Comparison of ENCODE assay signal across 8 cellular contexts in genomic region chr1:244796719-244797406, GRCh38. TPM values are rescaled to one million over a fixed set of nuclear protein-coding genes. Genes with fewer than 3 reads are reported as not detected.
DNase-seq lines count a peak whose midpoint lies in the region; ATAC-seq and TF ChIP-seq lines count a peak whose summit lies in the region.

No MANE protein-coding gene starts in this region.

- H3K9me3 Mint-ChIP-seq in WTC11, result peaks cover 3% of the 10 kb centered on the region; the same call in 1 of the 2 replicates

- H3K36me3 ChIP-seq in left lung, result no peaks in the 10 kb centered on the region

- ATAC-seq in WTC11, result peak; percentile 61
- ATAC-seq in left lung, result peak; percentile 93
- ATAC-seq in GM21367 (IDR thresholded peaks at IDR 0.05; ENCODE audit: unreplicated experiment), result no peak

- H3K4me1 ChIP-seq in left lung, result no peaks in the 10 kb centered on the region

- no peaks in the 10 kb centered on the region for H3K9me3 ChIP-seq in left lung

- DNase-seq in activated gamma-delta T cell treated with Interleukin-2 at 50 U/mL for 16 hours (peak; percentile 53), activated gamma-delta T cell (lab: John Stamatoyannopoulos, UW) (no peak), NCI-H2107 (lab: John Stamatoyannopoulos, UW) (peak; percentile 25), WTC11 (ENCODE audit: low spot score) (peak; percentile 66), cerebellar cortex (ENCODE audit: low spot score) (peak; percentile 79), left lung (no peak)
- DNase-seq in stimulated activated CD4-positive, alpha-beta T cell treated with anti-CD3 and anti-CD28 coated beads, TNF-alpha, amount 100 ng/mL, for 4 hours (ENCODE audit: low read depth in 3 of 3), result peak; percentile 9 to 27 (median 13)

- POLR2A ChIA-PET in WTC11 (lab: Charles Lee), result interaction anchor here (0.6 to 1.2 kb wide), 2 partner anchors 143 to 149 kb away, joined by 3 read pairs; no protein-coding TSS in a partner anchor

- H3K27me3 Mint-ChIP-seq in WTC11 (ENCODE audit: low read depth), result no peaks in the 10 kb centered on the region

- intact Hi-C loops in left lung (cut with DNase I), result loop anchor here in 1 of 2 donors (5.0 kb wide), 1 partner anchor 190 kb away; no protein-coding TSS in a partner anchor

- peak; percentile 79 for TF ChIP-seq CTCF in WTC11 (IDR thresholded peaks at IDR 0.05)
- TF ChIP-seq CTCF in left lung (IDR thresholded peaks at IDR 0.05), result peak; percentile 81 to 89

- H3K27ac ChIP-seq in left lung, result no peak overlapping the region

- H3K27ac Mint-ChIP-seq in WTC11, result no peak overlapping the region

- H3K27me3 ChIP-seq in left lung, result no peaks in the 10 kb centered on the region

- no peak overlapping the region for H3K4me3 ChIP-seq in left lung

- no peak overlapping the region for H3K4me3 Mint-ChIP-seq in WTC11

- CTCF ChIA-PET in WTC11 (lab: Charles Lee), result interaction anchor here (0.6 to 3.2 kb wide), 23 partner anchors 11 to 262 kb away, joined by 3 to 34 read pairs (median 3); no protein-coding TSS in a partner anchor

- H3K36me3 Mint-ChIP-seq in WTC11, result no peaks in the 10 kb centered on the region

- peaks cover 5% of the 10 kb centered on the region for H3K4me1 Mint-ChIP-seq in WTC11

TF ChIP-seq in WTC11, 78 proteins besides CTCF, POLR2A, EP300 and RAD21:
- TF ChIP-seq ZNF121 (CRISPR knock-in tag; IDR thresholded peaks at IDR 0.05), result peak; percentile 98
- TF ChIP-seq IRF2 (CRISPR knock-in tag; IDR thresholded peaks at IDR 0.05; ENCODE audit: borderline replicate concordance, low read depth), result no peak

RNA-seq across cellular contexts. Expression of gene COX20, which starts 38.6 kb away (rescaled TPM):
- total RNA-seq in WTC11 (2021), result 33.1 to 37.6 TPM (median 36.4 TPM) in 3 replicates
- 10 to 100 TPM; 27.1 to 31.4 TPM for total RNA-seq in left lung

Comparison
In these comparisons a context has a peak if more than half of its experiments do, and no peak if none do; other contexts are left out.
1. DNase-seq: peak in activated gamma-delta T cell treated with Interleukin-2 at 50 U/mL for 16 hours (single experiment), NCI-H2107 (single experiment), WTC11 (single experiment), cerebellar cortex (single experiment) and stimulated activated CD4-positive, alpha-beta T cell treated with anti-CD3 and anti-CD28 coated beads, TNF-alpha, amount 100 ng/mL, for 4 hours (3 of 3); none in activated gamma-delta T cell (single experiment) and left lung (0 of 2).